ENCODE assay signal across 8 cellular contexts in genomic region chr9:25964239-25964638, GRCh38.
DNase-seq lines count a peak whose midpoint lies in the region; ATAC-seq and TF ChIP-seq lines count a peak whose summit lies in the region.

No MANE protein-coding gene starts in this region.

- no peak overlapping the region for H2AFZ ChIP-seq in SK-N-SH (ENCODE audit: low read depth)

- H3K36me3 ChIP-seq in SK-N-SH (replicated peaks in 1 of 2; ENCODE audit: control insufficient read depth in 1 of 2, insufficient read depth in 2 of 2, low read length in 1 of 2): no peaks in the 10 kb centered on the region

- TF ChIP-seq RAD21 in SK-N-SH (IDR thresholded peaks at IDR 0.05; ENCODE audit: low read length): peak; percentile 87

- ATAC-seq in GM18858 (IDR thresholded peaks at IDR 0.05; ENCODE audit: unreplicated experiment): peak; percentile 65

- DNase-seq in AG09309 (ENCODE audit: low read depth) (peak; percentile 50), SK-N-SH (peak; percentile 52), glomerular endothelial cell (ENCODE audit: extremely low read depth, low read depth, low spot score) (peak; percentile 66), superior temporal gyrus (ENCODE audit: extremely low spot score) (peak; percentile 62), NCI-H187 treated with DMSO at 0.1 percent for 48 hours (lab: John Stamatoyannopoulos, UW) (no peak)
- no peak for DNase-seq in effector CD8-positive, alpha-beta T cell (lab: John Stamatoyannopoulos, UW)

- whole genome bisulfite sequencing in SK-N-SH (ENCODE audit: low lambda C conversion rate): 27% methylated on average over 3 of the region's 3 CpGs

- H4K20me1 ChIP-seq in SK-N-SH (ENCODE audit: insufficient read depth): no peaks in the 10 kb centered on the region

- H3K9me2 ChIP-seq in SK-N-SH: no peaks in the 10 kb centered on the region

- no peak overlapping the region for H3K27ac ChIP-seq in SK-N-SH (ENCODE audit: low read depth in 2 of 2, low read length in 1 of 2)

- CTCF ChIA-PET in SK-N-SH (lab: Yijun Ruan, JAX): interaction anchor here (0.6 to 2.0 kb wide), 17 partner anchors 10 to 699 kb away, joined by 3 to 30 read pairs (median 4); no protein-coding TSS in a partner anchor

- no peaks in the 10 kb centered on the region for H3K9me3 ChIP-seq in SK-N-SH

- POLR2A ChIA-PET in SK-N-SH (lab: Yijun Ruan, JAX): no interaction called here

- H3K27me3 ChIP-seq in SK-N-SH (ENCODE audit: insufficient read depth): no peaks in the 10 kb centered on the region

- TF ChIP-seq CTCF in AG09309 (IDR thresholded peaks at IDR 0.05; ENCODE audit: control insufficient read depth, insufficient read depth, low read depth, low read length, missing control alignments): peak; percentile 66
- TF ChIP-seq CTCF in LNCAP (IDR thresholded peaks at IDR 0.05): peak; percentile 60
- peak; percentile 70 for TF ChIP-seq CTCF in SK-N-SH (IDR thresholded peaks at IDR 0.05)

- H3K79me2 ChIP-seq in SK-N-SH (ENCODE audit: insufficient read depth): no peaks in the 10 kb centered on the region

- no peak for TF ChIP-seq EP300 in SK-N-SH (IDR thresholded peaks at IDR 0.05; ENCODE audit: borderline replicate concordance in 1 of 2, low read depth in 1 of 2, low read length in 1 of 2)

- H3K4me1 ChIP-seq in SK-N-SH (ENCODE audit: control insufficient read depth in 1 of 2, insufficient read depth in 2 of 2, low read depth in 1 of 2, low read length in 1 of 2): no peaks in the 10 kb centered on the region

- H3K4me3 ChIP-seq in AG09309 (ENCODE audit: control insufficient read depth, low read depth, low read length): no peak overlapping the region
- H3K4me3 ChIP-seq in SK-N-SH (ENCODE audit: low read depth in 2 of 2, low read length in 1 of 2): no peak overlapping the region; a peak in 1 of 4 replicates

- no peaks in the 10 kb centered on the region for H3F3A ChIP-seq in SK-N-SH (replicated peaks; ENCODE audit: insufficient read depth)

- H3K9ac ChIP-seq in SK-N-SH: no peak overlapping the region

- H3K4me2 ChIP-seq in SK-N-SH: no peak overlapping the region

TF ChIP-seq in SK-N-SH, 30 proteins besides CTCF, POLR2A, EP300 and RAD21:
- TF ChIP-seq RFX5 (IDR thresholded peaks at IDR 0.05; ENCODE audit: low read length) (no peak), RXRA (IDR thresholded peaks at IDR 0.05; ENCODE audit: borderline replicate concordance, low read depth) (no peak), TEAD4 (IDR thresholded peaks at IDR 0.05; ENCODE audit: borderline replicate concordance, insufficient read depth) (no peak), TCF12 (IDR thresholded peaks at IDR 0.05) (peak; percentile 64), PBX3 (IDR thresholded peaks at IDR 0.05) (no peak), SMC3 (IDR thresholded peaks at IDR 0.05; ENCODE audit: low read depth, low read length) (peak; percentile 88), RCOR1 (IDR thresholded peaks at IDR 0.05; ENCODE audit: low read length) (no peak), MAX (IDR thresholded peaks at IDR 0.05; ENCODE audit: low read depth) (peak; percentile 98), EZH2phosphoT487 (IDR thresholded peaks at IDR 0.05; ENCODE audit: borderline replicate concordance, low read depth) (no peak), GABPA (IDR thresholded peaks at IDR 0.05; ENCODE audit: low read depth) (no peak), MXI1 (IDR thresholded peaks at IDR 0.05; ENCODE audit: low read depth, low read length) (peak; percentile 95), CHD2 (IDR thresholded peaks at IDR 0.05; ENCODE audit: low read length, partially characterized antibody) (no peak), ZBTB33 (IDR thresholded peaks at IDR 0.05; ENCODE audit: borderline replicate concordance, low read depth) (no peak)

Comparison
In these comparisons a context has a peak if more than half of its experiments do, and no peak if none do; other contexts are left out.
1. DNase-seq: peak in AG09309 (single experiment), SK-N-SH (single experiment), glomerular endothelial cell (single experiment) and superior temporal gyrus (single experiment); none in NCI-H187 treated with DMSO at 0.1 percent for 48 hours (single experiment) and effector CD8-positive, alpha-beta T cell (single experiment).
2. Peak in every context shown above with its lines, with median percentiles within 50 percentile points of each other: CTCF ChIP-seq.